ENCODE assay signal across 26 cellular contexts in genomic region chr14:77305696-77306095, GRCh38. TPM values are rescaled to one million over a fixed set of nuclear protein-coding genes. Genes with fewer than 3 reads are reported as not detected.
A peak's percentile ranks its signal among the peaks of the same experiment; 100 is the strongest.
DNase-seq lines count a peak whose midpoint lies in the region; ATAC-seq, FAIRE-seq and TF ChIP-seq lines count a peak whose summit lies in the region.
"Had no signal": no experiment of that assay in that cellular context is flagged by ENCODE, and none has a peak within 500 bp of the region (broad histone marks: within the 10 kb centered on the region; RNA-seq: fewer than 3 reads in every experiment).

No MANE protein-coding gene starts in this region.

- no peaks in the 10 kb centered on the region for H3K27me3 ChIP-seq in gastrocnemius medialis
- no peaks in the 10 kb centered on the region for H3K27me3 ChIP-seq in small intestine (ENCODE audit: control insufficient read depth in 2 of 2, insufficient read depth in 2 of 2, low read length in 2 of 2)
- H3K27me3 ChIP-seq: ovary, SJSA1 had no signal

- WGBS in mesodermal cell (ENCODE audit: insufficient coverage in 2 of 2), 2 experiments: 91 to 93% methylated on average over 4 of the region's 4 CpGs
- WGBS in small intestine, 3 donors: 79 to 86% (median 83%) methylated on average over 4 of the region's 4 CpGs

- H3K36me3 ChIP-seq in mesodermal cell (ENCODE audit: control insufficient read depth, insufficient read depth, low read length): peaks cover 48% of the 10 kb centered on the region
- no peaks in the 10 kb centered on the region for H3K36me3 ChIP-seq in gastrocnemius medialis
- peaks cover 0 to 8% of the 10 kb centered on the region in 2 donors for H3K36me3 ChIP-seq in small intestine (ENCODE audit: control insufficient read depth in 2 of 2, insufficient read depth in 2 of 2, low read length in 2 of 2)
- H3K36me3 ChIP-seq: ovary, SJSA1 had no signal

- intact Hi-C loops in gastrocnemius medialis (cut with DNase I; ENCODE audit: low total_unique reads): no loop called here

- FAIRE-seq in HTR-8/SVneo (lab: Jason Lieb, UNC) (peak; percentile 42), small intestine (lab: Jason Lieb, UNC) (no peak)
- FAIRE-seq: endothelial cell of umbilical vein, GM12892 had no signal

- TF ChIP-seq POLR2A in gastrocnemius medialis (IDR thresholded peaks at IDR 0.05) (no peak), GM18505 (IDR thresholded peaks at IDR 0.05; ENCODE audit: borderline replicate concordance, extremely low read depth, insufficient read depth, insufficient read length) (no peak)

- no peak overlapping the region for H3K4me3 ChIP-seq in mesodermal cell (ENCODE audit: extremely low read depth, insufficient read depth, low read length, poor library complexity, severe bottlenecking)
- no peak overlapping the region for H3K4me3 ChIP-seq in gastrocnemius medialis
- no peak overlapping the region for H3K4me3 ChIP-seq in small intestine (ENCODE audit: low read depth in 1 of 2, low read length in 2 of 2)
- H3K4me3 ChIP-seq: coronary artery, HAP-1, ovary, SJSA1 had no signal

- peaks cover 55% of the 10 kb centered on the region for H3K4me1 ChIP-seq in mesodermal cell (ENCODE audit: control insufficient read depth, insufficient read depth, low read length, poor library complexity, severe bottlenecking)
- H3K4me1 ChIP-seq in gastrocnemius medialis: peaks cover 66 to 86% of the 10 kb centered on the region in 2 donors
- H3K4me1 ChIP-seq in small intestine (ENCODE audit: control insufficient read depth in 2 of 2, insufficient read depth in 1 of 2, low read depth in 1 of 2, low read length in 1 of 2): peaks cover 0 to 3% of the 10 kb centered on the region in 2 donors

- DNase-seq in HTR-8/SVneo (ENCODE audit: insufficient read length, low spot score): no peak
- DNase-seq in caudate nucleus (lab: John Stamatoyannopoulos, UW): peak in 43 of 61 donors; percentile 10 to 67 (median 37)
- DNase-seq in gastrocnemius medialis: no peak
- DNase-seq in activated T-cell treated with anti-CD3 and anti-CD28 coated beads, Interleukin-2, amount 50 U/mL, for 48 hours: no peak
- no peak for DNase-seq in small intestine
- DNase-seq: activated CD4-positive, alpha-beta T cell treated with anti-CD3 and anti-CD28 coated beads, Interleukin-2, amount 50 U/mL, for 4 hours; activated naive CD4-positive, alpha-beta T cell treated with anti-CD3 and anti-CD28 coated beads, Interleukin-2, amount 50 U/mL, for 16 hours; activated T-cell treated with anti-CD3 and anti-CD28 coated beads for 4 hours; left colon; NCI-H1417; NCI-H2171; NCI-H82; ovary; PC-3; stimulated activated CD4-positive, alpha-beta T cell treated with anti-CD3 and anti-CD28 coated beads, Interleukin-4, amount 100 ng/mL, for 4 hours; T-helper 17 cell; WERI-Rb-1 had no signal

- no peaks in the 10 kb centered on the region for H3K9me3 ChIP-seq in mesodermal cell (ENCODE audit: control insufficient read depth, low read length)
- no peaks in the 10 kb centered on the region for H3K9me3 ChIP-seq in gastrocnemius medialis
- no peaks in the 10 kb centered on the region for H3K9me3 ChIP-seq in small intestine (ENCODE audit: control insufficient read depth, low read depth)
- H3K9me3 ChIP-seq: HAP-1, ovary, SJSA1 had no signal

- H3K27ac ChIP-seq in caudate nucleus (ENCODE audit: low read depth, low read length) (peak overlapping the region; percentile 99), mesodermal cell (ENCODE audit: low read depth, low read length, severe bottlenecking) (peak overlapping the region; percentile 95), gastrocnemius medialis (peak overlapping the region; percentile 89 to 97 (median 96)), small intestine (ENCODE audit: low read depth in 1 of 2, low read length in 1 of 2) (no peak overlapping the region)
- H3K27ac ChIP-seq: ovary, WERI-Rb-1 had no signal

- ATAC-seq in gastrocnemius medialis (no peak), GM21529 (IDR thresholded peaks at IDR 0.05; ENCODE audit: unreplicated experiment) (no peak), GM18505 (IDR thresholded peaks at IDR 0.05; ENCODE audit: unreplicated experiment) (no peak)
- ATAC-seq: left colon, PC-3, T-helper 17 cell had no signal

- in situ Hi-C loops in gastrocnemius medialis (cut with MboI; ENCODE audit: low sequenced_read_pairs in 4 of 4): no loop called here

- TF ChIP-seq CTCF in gastrocnemius medialis (IDR thresholded peaks at IDR 0.05 in 4 of 5, conservative IDR thresholded peaks at IDR 0.05 in 1 of 5): no peak

RNA-seq across cellular contexts. Expression of gene POMT2, which starts 15.0 kb away (rescaled TPM):
- 31.0 TPM for polyA plus RNA-seq in mesodermal cell (2013, experiment 1 of 2)
- polyA plus RNA-seq in mesodermal cell (2013, experiment 2 of 2): 27.6 TPM
- 10 to 100 TPM; 27.0 to 33.2 (median 28.9) TPM for total RNA-seq in gastrocnemius medialis
- 10 to 100 TPM in 2 of 3 donors, 1 to 10 TPM in 1; 9.7 to 11.2 (median 10.1) TPM for polyA plus RNA-seq in small intestine

RNA-seq across cellular contexts. Expression of gene GSTZ1, which starts 15.1 kb away (rescaled TPM):
- polyA plus RNA-seq in mesodermal cell (2013, experiment 1 of 2): 27.4 TPM
- polyA plus RNA-seq in mesodermal cell (2013, experiment 2 of 2): 27.5 TPM
- 10 to 100 TPM; 35.9 to 49.7 (median 36.6) TPM for total RNA-seq in gastrocnemius medialis
- polyA plus RNA-seq in small intestine: 10 to 100 TPM; 35.3 to 45.1 (median 39.1) TPM

RNA-seq across cellular contexts. Expression of gene NGB, which starts 34.7 kb away (rescaled TPM):
- not detected for polyA plus RNA-seq in mesodermal cell (2013, experiment 1 of 2)
- not detected for polyA plus RNA-seq in mesodermal cell (2013, experiment 2 of 2)
- total RNA-seq in gastrocnemius medialis: not detected
- polyA plus RNA-seq in small intestine: under 1 TPM in 1 of 3 donors, not detected in 2; 0.81 TPM
- total RNA-seq: endothelial cell of umbilical vein, LHCN-M2, PC-3, SJSA1, T-helper 17 cell had no signal
- polyA plus RNA-seq: endothelial cell of umbilical vein had no signal

Comparison
In these comparisons a context has a peak if more than half of its experiments do, and no peak if none do; other contexts are left out.
1. DNase-seq: peak in caudate nucleus (43 of 61); none in HTR-8/SVneo (single experiment), gastrocnemius medialis (0 of 2), activated T-cell treated with anti-CD3 and anti-CD28 coated beads, Interleukin-2, amount 50 U/mL, for 48 hours (0 of 2) and small intestine (single experiment).
2. H3K27ac ChIP-seq: peak in caudate nucleus (single experiment), mesodermal cell (single experiment) and gastrocnemius medialis (4 of 4); none in small intestine (0 of 2).